ENCODE assay signal across 1 cellular context in genomic region chr19:2123682-2124387, GRCh38.
TF ChIP-seq lines count a peak whose summit lies in the region.

No MANE protein-coding gene starts in this region.

TF ChIP-seq in HepG2, 621 proteins besides CTCF, POLR2A, EP300 and RAD21:
- TF ChIP-seq ZBTB26 (CRISPR knock-in tag; IDR thresholded peaks at IDR 0.05; ENCODE audit: borderline replicate concordance) (0 out of 2 replicates have a peak, but pooled peaks have one; percentile 24), ZSCAN12 (CRISPR knock-in tag; IDR thresholded peaks at IDR 0.05) (no peak), REST (IDR thresholded peaks at IDR 0.05; ENCODE audit: borderline replicate concordance in 1 of 2, low read depth in 1 of 2, low read length in 2 of 2) (peak; percentile 91 to 92), MAFK (conservative IDR thresholded peaks at IDR 0.05 in 1 of 2, IDR thresholded peaks at IDR 0.05 in 1 of 2; ENCODE audit: low read length in 2 of 2) (no peak), AGO2 (optimal IDR thresholded peaks at IDR 0.05; ENCODE audit: low read depth, low read length) (peak; percentile 84), MIER2 (CRISPR knock-in tag; IDR thresholded peaks at IDR 0.05) (peak; percentile 88), ZNF768 (CRISPR knock-in tag; IDR thresholded peaks at IDR 0.05) (no peak)
